In the genomic region with DNA sequence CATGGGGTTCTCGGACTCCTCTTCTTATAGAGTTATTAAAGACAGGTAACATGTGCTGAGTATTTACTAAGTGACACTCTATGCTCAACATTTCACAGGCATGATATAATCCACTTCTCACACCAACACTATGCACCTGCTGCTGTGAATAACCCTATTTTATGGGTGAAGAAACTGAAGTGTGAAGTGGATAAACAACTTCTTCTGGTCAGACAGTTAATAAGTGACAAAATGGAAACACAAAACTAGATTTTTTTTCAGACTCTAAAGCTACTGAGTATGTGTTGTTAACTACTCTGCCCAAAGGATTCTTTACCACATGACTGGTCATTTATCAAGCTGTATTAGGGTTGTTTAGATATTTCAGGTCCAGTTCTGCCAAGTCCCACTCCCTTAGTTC, we compare ENCODE assay signal across 17 cellular contexts.
DNase-seq lines count a peak whose midpoint lies in the region; ATAC-seq and TF ChIP-seq lines count a peak whose summit lies in the region.
"Had no signal": no experiment of that assay in that cellular context is flagged by ENCODE, and none has a peak within 500 bp of the region (broad histone marks: within the 10 kb centered on the region; RNA-seq: fewer than 3 reads in every experiment).

No MANE protein-coding gene starts in this region.

- no peaks in the 10 kb centered on the region for H3K36me3 ChIP-seq in Caco-2 (ENCODE audit: control insufficient read depth, insufficient read depth, low read length)
- no peaks in the 10 kb centered on the region for H3K36me3 ChIP-seq in kidney epithelial cell (ENCODE audit: control insufficient read depth, insufficient read depth, low read length)
- no peaks in the 10 kb centered on the region for H3K36me3 ChIP-seq in mesenchymal stem cell (ENCODE audit: control insufficient read depth in 1 of 2, insufficient read depth in 2 of 2, low read depth in 1 of 2, low read length in 2 of 2)
- no peaks in the 10 kb centered on the region for H3K36me3 ChIP-seq in gastroesophageal sphincter
- H3K36me3 ChIP-seq: BLaER1 treated with 17β-estradiol and CSF1 and Interleukin-3, amounts not matched to agents 10 nM and 100 nM had no signal

- TF ChIP-seq POLR2A in gastroesophageal sphincter (IDR thresholded peaks at IDR 0.05) = no peak

- H3K4ac ChIP-seq in mesenchymal stem cell (ENCODE audit: low read depth in 1 of 2, low read length in 2 of 2) = no peak overlapping the region

- H3K27me3 Mint-ChIP-seq in Caco-2 (ENCODE audit: insufficient read depth, unreplicated experiment) = no peaks in the 10 kb centered on the region
- H3K27me3 Mint-ChIP-seq: CD4-positive, CD25-positive, alpha-beta regulatory T cell; IgD-negative memory B cell had no signal

- H2BK15ac ChIP-seq in mesenchymal stem cell (ENCODE audit: low read depth, poor library complexity, severe bottlenecking) = no peak overlapping the region

- H3K18ac ChIP-seq in mesenchymal stem cell (ENCODE audit: low read depth in 1 of 2, low read length in 2 of 2) = no peak overlapping the region

- no peak overlapping the region for H4K8ac ChIP-seq in mesenchymal stem cell (ENCODE audit: low read length)

- H3K79me1 ChIP-seq in mesenchymal stem cell (replicated peaks; ENCODE audit: low read length, poor library complexity, severe bottlenecking) = no peaks in the 10 kb centered on the region

- TF ChIP-seq CTCF in Caco-2 (IDR thresholded peaks at IDR 0.05; ENCODE audit: insufficient read depth in 1 of 2, low read depth in 1 of 2, low read length in 1 of 2, severe bottlenecking in 1 of 2, unreplicated experiment in 1 of 2) (no peak), kidney epithelial cell (IDR thresholded peaks at IDR 0.05; ENCODE audit: insufficient read depth, low read length, poor library complexity, severe bottlenecking) (no peak), omental fat pad (IDR thresholded peaks at IDR 0.05) (no peak), gastroesophageal sphincter (IDR thresholded peaks at IDR 0.05) (no peak)

- POLR2A ChIA-PET in Caco-2 (lab: Charles Lee) = no interaction called here

- H2BK12ac ChIP-seq in mesenchymal stem cell (ENCODE audit: low read length in 2 of 2) = no peak overlapping the region

- H3K4me3 ChIP-seq in Caco-2 (ENCODE audit: low read depth, low read length) (no peak overlapping the region), kidney epithelial cell (ENCODE audit: low read depth, low read length) (no peak overlapping the region), mesenchymal stem cell (ENCODE audit: insufficient read depth in 1 of 2, low read depth in 1 of 2, low read length in 2 of 2) (no peak overlapping the region), gastroesophageal sphincter (no peak overlapping the region)
- H3K4me3 ChIP-seq: BLaER1 treated with 17β-estradiol and CSF1 and Interleukin-3, amounts not matched to agents 10 nM and 100 nM; GM23338 had no signal

- no TSS peak for BruUV-seq in Caco-2 (replicated peaks; lab: Mats Ljungman, UMichigan)

- peaks cover 14% of the 10 kb centered on the region for H3K4me1 Mint-ChIP-seq in Caco-2 (ENCODE audit: low read depth, unreplicated experiment)
- H3K4me1 Mint-ChIP-seq: CD4-positive, CD25-positive, alpha-beta regulatory T cell; IgD-negative memory B cell had no signal

- no peak overlapping the region for H2BK120ac ChIP-seq in mesenchymal stem cell (ENCODE audit: low read depth, low read length)

- H3K36me3 Mint-ChIP-seq in Caco-2 (ENCODE audit: insufficient read depth, unreplicated experiment) = no peaks in the 10 kb centered on the region
- H3K36me3 Mint-ChIP-seq: CD4-positive, CD25-positive, alpha-beta regulatory T cell; IgD-negative memory B cell had no signal

- H4K91ac ChIP-seq in mesenchymal stem cell (ENCODE audit: low read length) = no peak overlapping the region

- no peak overlapping the region for H2AK5ac ChIP-seq in mesenchymal stem cell (ENCODE audit: low read length, severe bottlenecking)

- ATAC-seq in GM18867 (IDR thresholded peaks at IDR 0.05; ENCODE audit: unreplicated experiment) (peak; percentile 49), omental fat pad (ENCODE audit: low FRiP score) (no peak), HG02642 (IDR thresholded peaks at IDR 0.05; ENCODE audit: poor library complexity, unreplicated experiment) (no peak), gastroesophageal sphincter (no peak)
- ATAC-seq: GM23338 had no signal

- H3K9me3 ChIP-seq in Caco-2 (peaks cover 4% of the 10 kb centered on the region; the same call in 1 of the 2 replicates), mesenchymal stem cell (ENCODE audit: control insufficient read depth, low read length) (peaks cover 23% of the 10 kb centered on the region), gastroesophageal sphincter (no peaks in the 10 kb centered on the region)

- no peak overlapping the region for H2AFZ ChIP-seq in mesenchymal stem cell (ENCODE audit: low read depth, low read length)
- H2AFZ ChIP-seq: GM23338 had no signal

- no peak overlapping the region for H2BK5ac ChIP-seq in mesenchymal stem cell (ENCODE audit: low read depth, low read length, poor library complexity, severe bottlenecking)

- no peak overlapping the region for H3K9ac ChIP-seq in mesenchymal stem cell (ENCODE audit: low read length)
- H3K9ac ChIP-seq: BLaER1 treated with 17β-estradiol and CSF1 and Interleukin-3, amounts not matched to agents 10 nM and 100 nM had no signal

- peaks cover 11% of the 10 kb centered on the region for H3K9me3 Mint-ChIP-seq in Caco-2 (ENCODE audit: unreplicated experiment)
- H3K9me3 Mint-ChIP-seq: GM23338 had no signal

- no peak for DNase-seq in Caco-2
- DNase-seq in kidney epithelial cell (ENCODE audit: low read depth) = peak; percentile 59
- DNase-seq in mesenchymal stem cell = no peak
- DNase-seq in omental fat pad (ENCODE audit: low spot score) = no peak
- DNase-seq in T-helper 1 cell = no peak
- DNase-seq: 8988T; AML-193; CD4-positive, CD25-positive, alpha-beta regulatory T cell; DMS153; GF-D8; H7 had no signal

- H3K14ac ChIP-seq in mesenchymal stem cell (ENCODE audit: low read length in 2 of 2) = no peak overlapping the region

- intact Hi-C loops in Caco-2 (cut with micrococcal nuclease; ENCODE audit: unreplicated experiment) = no loop called here

- no peak overlapping the region for H3K4me2 ChIP-seq in mesenchymal stem cell (ENCODE audit: low read length, poor library complexity, severe bottlenecking)
- H3K4me2 ChIP-seq: BLaER1 treated with 17β-estradiol and CSF1 and Interleukin-3, amounts not matched to agents 10 nM and 100 nM; GM23338 had no signal

- H3K27me3 ChIP-seq in Caco-2 (replicated peaks; ENCODE audit: control insufficient read depth, insufficient read depth, low read length) (no peaks in the 10 kb centered on the region), kidney epithelial cell (ENCODE audit: control insufficient read depth, insufficient read depth, low read length) (no peaks in the 10 kb centered on the region), mesenchymal stem cell (ENCODE audit: control insufficient read depth in 1 of 2, insufficient read depth in 1 of 2, low read length in 2 of 2) (no peaks in the 10 kb centered on the region), gastroesophageal sphincter (no peaks in the 10 kb centered on the region)
- H3K27me3 ChIP-seq: BLaER1 treated with 17β-estradiol and CSF1 and Interleukin-3, amounts not matched to agents 10 nM and 100 nM had no signal

- no peak overlapping the region for H3K4me3 Mint-ChIP-seq in Caco-2 (ENCODE audit: unreplicated experiment)
- H3K4me3 Mint-ChIP-seq: CD4-positive, CD25-positive, alpha-beta regulatory T cell; GM23338; IgD-negative memory B cell had no signal

- no CpG with 5 or more reads among the region's 1 CpG for WGBS in mesenchymal stem cell
- 43 to 100% methylated on average over 1 of the region's 1 CpG for WGBS in gastroesophageal sphincter (ENCODE audit: low coverage in 1 of 2), 2 donors

- H3K23ac ChIP-seq in mesenchymal stem cell (ENCODE audit: low read length in 2 of 2) = no peak overlapping the region

- no peak for TF ChIP-seq EP300 in gastroesophageal sphincter (IDR thresholded peaks at IDR 0.05)

- H3K27ac Mint-ChIP-seq in Caco-2 (ENCODE audit: unreplicated experiment) = peak overlapping the region; percentile 32
- H3K27ac Mint-ChIP-seq: CD4-positive, CD25-positive, alpha-beta regulatory T cell; GM23338; IgD-negative memory B cell had no signal

- peak overlapping the region; percentile 70 for H3K27ac ChIP-seq in mesenchymal stem cell (ENCODE audit: low read length, poor library complexity, severe bottlenecking)
- no peak overlapping the region for H3K27ac ChIP-seq in gastroesophageal sphincter
- H3K27ac ChIP-seq: BLaER1 treated with 17β-estradiol and CSF1 and Interleukin-3, amounts not matched to agents 10 nM and 100 nM had no signal

- CTCF ChIA-PET in Caco-2 (lab: Charles Lee) = interaction anchor here (0.6 kb wide), 1 partner anchor 67 kb away, joined by 3 read pairs; no protein-coding TSS in a partner anchor

- peaks cover 12% of the 10 kb centered on the region for H3K4me1 ChIP-seq in Caco-2
- peaks cover 2% of the 10 kb centered on the region for H3K4me1 ChIP-seq in mesenchymal stem cell (ENCODE audit: control insufficient read depth, insufficient read depth, low read depth, low read length)
- peaks cover 0 to 11% (median 0%) of the 10 kb centered on the region in 3 donors for H3K4me1 ChIP-seq in gastroesophageal sphincter
- H3K4me1 ChIP-seq: BLaER1 treated with 17β-estradiol and CSF1 and Interleukin-3, amounts not matched to agents 10 nM and 100 nM had no signal
